Comparison of ENCODE assay signal across 14 cellular contexts in the genomic region with DNA sequence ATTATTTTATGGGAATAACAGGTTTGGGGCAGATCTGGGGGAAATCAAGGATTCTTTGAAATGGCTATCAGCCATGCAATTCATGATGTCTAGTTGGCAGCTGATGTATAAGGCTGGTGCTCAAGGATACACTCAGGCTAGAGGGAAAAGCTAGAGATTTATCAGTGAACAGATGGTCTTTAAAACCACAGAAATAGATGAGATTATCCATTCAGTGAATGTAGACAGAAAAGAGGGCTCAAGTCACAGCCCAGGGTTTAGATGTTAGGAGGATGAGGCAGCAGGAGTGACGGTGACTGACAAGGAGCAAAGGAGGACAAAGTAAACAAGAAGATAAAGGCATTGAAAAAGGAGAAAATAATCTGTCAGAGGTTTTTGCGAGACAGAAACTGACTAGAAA.
"Had no signal": no experiment of that assay in that cellular context is flagged by ENCODE, and none has a peak within 500 bp of the region (broad histone marks: within the 10 kb centered on the region; RNA-seq: fewer than 3 reads in every experiment).

No MANE protein-coding gene starts in this region.

- DNase-seq: activated CD4-positive, alpha-beta T cell treated with anti-CD3 and anti-CD28 coated beads, Interleukin-2, amount 50 U/mL, for 1 hour; activated naive CD8-positive, alpha-beta T cell treated with anti-CD3 and anti-CD28 coated beads for 36 hours; amygdala; cerebellar nuclear complex; effector memory CD4-positive, alpha-beta T cell; left ventricle myocardium inferior; mesenchymal stem cell; right lobe of liver; stomach; testis; upper lobe of left lung had no signal

- H3K4me1 ChIP-seq: right lobe of liver, stomach, testis, upper lobe of left lung had no signal

- H3K4me3 Mint-ChIP-seq: activated naive CD8-positive, alpha-beta T cell treated with anti-CD3 and anti-CD28 coated beads for 36 hours; activated T-helper 1 cell treated with anti-CD3 and anti-CD28 coated beads, Interleukin-12 subunit alpha, Interleukin-12 subunit beta, Interleukin-2, Interleukin-4 antibody, amounts not matched to agents 30 ng/mL and 10 ng/mL and 1 ng/mL, durations not matched to agents 14 hours and 24 hours and 36 hours; dendritic cell treated with granulocyte-macrophage colony-stimulating factor and Interleukin-4, amounts not matched to agents 40 ng/mL and 50 ng/mL, for 4 days; T-helper 2 cell treated with Interferon-gamma antibody and Interleukin-4, amounts not matched to agents 5 μg/mL and 100 μg/mL, for 36 hours had no signal

- ATAC-seq: right lobe of liver had no signal

- H3K4me1 Mint-ChIP-seq: activated naive CD8-positive, alpha-beta T cell treated with anti-CD3 and anti-CD28 coated beads for 36 hours had no signal

- H3K27me3 Mint-ChIP-seq: activated naive CD8-positive, alpha-beta T cell treated with anti-CD3 and anti-CD28 coated beads for 36 hours; dendritic cell treated with granulocyte-macrophage colony-stimulating factor and Interleukin-4, amounts not matched to agents 40 ng/mL and 50 ng/mL, for 4 days had no signal

- H3K27me3 ChIP-seq: right lobe of liver, stomach, testis, upper lobe of left lung had no signal

- H3K27ac Mint-ChIP-seq: activated naive CD8-positive, alpha-beta T cell treated with anti-CD3 and anti-CD28 coated beads for 36 hours; activated T-helper 1 cell treated with anti-CD3 and anti-CD28 coated beads, Interleukin-12 subunit alpha, Interleukin-12 subunit beta, Interleukin-2, Interleukin-4 antibody, amounts not matched to agents 30 ng/mL and 10 ng/mL and 1 ng/mL, durations not matched to agents 14 hours and 24 hours and 36 hours; dendritic cell treated with granulocyte-macrophage colony-stimulating factor and Interleukin-4, amounts not matched to agents 40 ng/mL and 50 ng/mL, for 4 days; T-helper 2 cell treated with Interferon-gamma antibody and Interleukin-4, amounts not matched to agents 5 μg/mL and 100 μg/mL, for 36 hours had no signal

- H3K27ac ChIP-seq: left ventricle myocardium inferior, right lobe of liver, stomach, testis, upper lobe of left lung had no signal

- H3K9me3 ChIP-seq: right lobe of liver, testis had no signal
